25 cellular contexts compared by ENCODE assay signal in the genomic region with DNA sequence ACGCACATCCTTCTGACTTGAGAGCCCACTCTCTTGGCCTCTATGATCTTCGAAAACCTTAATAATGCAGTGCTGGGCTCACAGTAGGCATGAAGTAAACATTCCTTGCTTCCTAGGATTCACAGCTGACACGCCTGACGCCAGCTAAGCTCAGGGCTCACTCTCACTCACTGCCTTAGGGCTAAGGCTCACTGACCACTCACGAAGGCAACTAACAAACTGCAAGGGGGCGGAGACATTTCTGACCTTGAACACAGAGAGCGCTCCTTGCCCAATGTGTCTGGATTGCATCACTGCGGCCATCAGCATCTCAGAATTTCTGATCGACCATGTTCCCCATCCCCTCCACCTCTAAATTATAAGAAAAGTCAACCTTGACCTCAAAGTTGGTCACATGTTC.
DNase-seq lines count a peak whose midpoint lies in the region; ATAC-seq, FAIRE-seq and TF ChIP-seq lines count a peak whose summit lies in the region.
"Had no signal": no experiment of that assay in that cellular context is flagged by ENCODE, and none has a peak within 500 bp of the region (broad histone marks: within the 10 kb centered on the region; RNA-seq: fewer than 3 reads in every experiment).

No MANE protein-coding gene starts in this region.

- H4K5ac ChIP-seq in H1 (ENCODE audit: insufficient read length, low read depth, low read length): no peak overlapping the region

- H3K4ac ChIP-seq in H1 (replicated peaks; ENCODE audit: insufficient read length, low read depth, low read length): no peak overlapping the region

- peaks cover 0 to 47% (median 18%) of the 10 kb centered on the region in 12 donors for H3K4me1 ChIP-seq in heart left ventricle
- peaks cover 0 to 9% (median 5%) of the 10 kb centered on the region in 4 experiments; a peak in 4 of 7 replicates for H3K4me1 ChIP-seq in H1 (replicated peaks in 1 of 4; ENCODE audit: control insufficient read depth in 3 of 4, insufficient read depth in 4 of 4, low read length in 3 of 4)
- H3K4me1 ChIP-seq in vagina: peaks cover 6% of the 10 kb centered on the region
- H3K4me1 ChIP-seq: foreskin keratinocyte had no signal

- TF ChIP-seq EP300 in H1 (IDR thresholded peaks at IDR 0.05; ENCODE audit: borderline replicate concordance in 1 of 2, low read depth in 2 of 2, low read length in 2 of 2): no peak

- no peak overlapping the region for H3K56ac ChIP-seq in H1 (replicated peaks; ENCODE audit: insufficient read length, low read depth, low read length)

- FAIRE-seq in H1 (lab: Jason Lieb, UNC): no peak
- FAIRE-seq: A204.1, bronchial epithelial cell, HepG2, small intestine had no signal

- POLR2A ChIA-PET in H1 (lab: Charles Lee; ENCODE audit: partially characterized antibody): interaction anchor here (2.0 kb wide), 1 partner anchor 10 kb away, joined by 7 read pairs; no protein-coding TSS in a partner anchor

- H2BK120ac ChIP-seq in H1 (replicated peaks; ENCODE audit: low read depth, low read length): no peak overlapping the region

- H3K14ac ChIP-seq in H1 (ENCODE audit: insufficient read length): no peak overlapping the region

- H2BK12ac ChIP-seq in H1 (ENCODE audit: low read depth, low read length): peak overlapping the region; percentile 44; the same call in 1 of the 2 replicates

- H3K4me3 ChIP-seq in heart left ventricle (no peak overlapping the region), H1 (ENCODE audit: extremely low read depth in 1 of 4, insufficient read depth in 2 of 4, low read depth in 3 of 4, low read length in 4 of 4) (no peak overlapping the region), vagina (no peak overlapping the region)
- H3K4me3 ChIP-seq: adrenal gland, SK-N-MC, upper lobe of left lung had no signal

- DNase-seq in heart left ventricle (no peak), left ventricle myocardium superior (no peak), H1 (ENCODE audit: low read depth in 1 of 2, low spot score in 2 of 2) (no peak), omental fat pad (ENCODE audit: low spot score) (no peak), vagina (ENCODE audit: extremely low spot score in 2 of 2) (no peak), Ammon's horn (ENCODE audit: low spot score) (no peak)
- DNase-seq in stimulated activated CD4-positive, alpha-beta T cell treated with anti-CD3 and anti-CD28 coated beads, Interleukin-2, amount 100 ng/mL, for 48 hours: no peak
- no peak for DNase-seq in activated CD4-positive, CD25-positive, alpha-beta regulatory T cell treated with anti-CD3 and anti-CD28 coated beads, Interleukin-2, amount 50 U/mL, for 72 hours
- DNase-seq: activated CD4-positive, alpha-beta T cell treated with anti-CD3 and anti-CD28 coated beads, Interleukin-2, amount 50 U/mL, for 4 hours; activated effector memory CD4-positive, alpha-beta T cell treated with anti-CD3 and anti-CD28 coated beads, Interleukin-2, amount 50 U/mL, for 16 hours; dermis blood vessel endothelial cell; EL; foreskin keratinocyte; naive thymus-derived CD8-positive, alpha-beta T cell; PC-3; small intestine; stimulated activated CD4-positive, alpha-beta T cell treated with anti-CD3 and anti-CD28 coated beads, Interleukin-4, amount 100 ng/mL, for 1 hour; stimulated activated naive CD8-positive, alpha-beta T cell treated with anti-CD3 and anti-CD28 coated beads, Interleukin-15, Interleukin-2, amounts not matched to agents 100 U/mL and 50 U/mL, for 24 hours; upper lobe of left lung; WERI-Rb-1 had no signal

- 80 to 82% (median 82%) methylated on average over 9 of the region's 9 CpGs for WGBS in heart left ventricle, 4 donors
- WGBS in H1 (ENCODE audit: extremely low coverage in 1 of 2, insufficient coverage in 1 of 2, insufficient read length in 1 of 2, insufficient replicate concordance in 2 of 2, low coverage in 1 of 2, low lambda C conversion rate in 2 of 2, missing lambda C conversion rate in 1 of 2), 2 experiments: 89% methylated on average over 9 of the region's 9 CpGs; no CpG with 5 or more reads in 1 of the 2 experiments

- H3K27me3 ChIP-seq in heart left ventricle (no peaks in the 10 kb centered on the region), H1 (replicated peaks in 1 of 4; ENCODE audit: control insufficient read depth in 3 of 4, extremely low read depth in 1 of 4, insufficient read depth in 3 of 4, low read length in 3 of 4) (peaks cover 0 to 9% (median 0%) of the 10 kb centered on the region in 4 experiments; a peak in 3 of 7 replicates), vagina (no peaks in the 10 kb centered on the region)
- H3K27me3 ChIP-seq: adrenal gland, foreskin keratinocyte, upper lobe of left lung had no signal

- ATAC-seq in heart left ventricle: no peak
- ATAC-seq in left ventricle myocardium superior: no peak
- ATAC-seq in omental fat pad (ENCODE audit: low FRiP score): peak; percentile 56
- ATAC-seq: foreskin keratinocyte; HepG2; naive thymus-derived CD8-positive, alpha-beta T cell; PC-3; stimulated activated naive CD8-positive, alpha-beta T cell treated with anti-CD3 and anti-CD28 coated beads, Interleukin-15, Interleukin-2, amounts not matched to agents 100 U/mL and 50 U/mL, for 24 hours had no signal

- H3K18ac ChIP-seq in H1 (ENCODE audit: extremely low read depth, low read length): no peak overlapping the region; the same call in 1 of the 2 replicates

- no peak for TF ChIP-seq POLR2A in heart left ventricle (IDR thresholded peaks at IDR 0.05)
- no peak for TF ChIP-seq POLR2A in H1 (IDR thresholded peaks at IDR 0.05; ENCODE audit: control extremely low read depth in 1 of 2, low read depth in 2 of 2, low read length in 2 of 2)
- TF ChIP-seq POLR2A in vagina (IDR thresholded peaks at IDR 0.05): no peak

- peak overlapping the region; percentile 36; the same call in 1 of the 2 replicates for H2BK15ac ChIP-seq in H1 (ENCODE audit: low read length)

- no peak overlapping the region for H2AK5ac ChIP-seq in H1 (ENCODE audit: low read depth, low read length)

- H2BK5ac ChIP-seq in H1 (ENCODE audit: low read depth, low read length): no peak overlapping the region

- H3K36me3 ChIP-seq in heart left ventricle (peaks cover 0 to 27% (median 0%) of the 10 kb centered on the region in 9 donors), H1 (ENCODE audit: control insufficient read depth in 2 of 4, insufficient read depth in 4 of 4, low read length in 3 of 4) (no peaks in the 10 kb centered on the region), vagina (peaks cover 0 to 7% of the 10 kb centered on the region in 2 donors)
- H3K36me3 ChIP-seq: adrenal gland, upper lobe of left lung, WERI-Rb-1 had no signal

- no peaks in the 10 kb centered on the region for H3K79me1 ChIP-seq in H1 (ENCODE audit: low read depth, low read length)

- no peak overlapping the region for H2AFZ ChIP-seq in H1 (ENCODE audit: low read length)

- H3K79me2 ChIP-seq in H1 (ENCODE audit: control insufficient read depth in 1 of 2, insufficient read depth in 2 of 2, low read length in 2 of 2): no peaks in the 10 kb centered on the region

- no peaks in the 10 kb centered on the region for H4K20me1 ChIP-seq in H1 (replicated peaks in 1 of 2; ENCODE audit: control insufficient read depth in 1 of 2, insufficient read depth in 2 of 2, low read length in 2 of 2)

- no peak overlapping the region for H4K91ac ChIP-seq in H1 (replicated peaks; ENCODE audit: insufficient read length, low read length)

- H3K9me3 ChIP-seq in heart left ventricle (no peaks in the 10 kb centered on the region), H1 (ENCODE audit: insufficient read depth in 2 of 2, low read depth in 1 of 2, low read length in 1 of 2) (no peaks in the 10 kb centered on the region), vagina (no peaks in the 10 kb centered on the region)
- H3K9me3 ChIP-seq: adrenal gland, upper lobe of left lung had no signal

- no peak overlapping the region for H2BK20ac ChIP-seq in H1 (ENCODE audit: low read length)

- intact Hi-C loops in heart left ventricle (cut with DNase I): loop anchor here in 2 of 10 donors (10.0 kb wide), 2 partner anchors 148 to 378 kb away; no protein-coding TSS in a partner anchor
- intact Hi-C loops in left ventricle myocardium superior (cut with micrococcal nuclease): no loop called here
- intact Hi-C loops in vagina (cut with DNase I): no loop called here

- H4K8ac ChIP-seq in H1 (ENCODE audit: extremely low read depth, insufficient read depth, low read length): no peak overlapping the region

- no peak for TF ChIP-seq RAD21 in H1 (IDR thresholded peaks at IDR 0.05 in 1 of 2, conservative IDR thresholded peaks at IDR 0.05 in 1 of 2; ENCODE audit: low read depth in 2 of 2, low read length in 2 of 2)

- H3K4me2 ChIP-seq in H1 (ENCODE audit: insufficient read depth in 1 of 2, low read depth in 2 of 2, low read length in 2 of 2): no peak overlapping the region

- H3K23me2 ChIP-seq in H1 (ENCODE audit: low read depth, low read length): no peaks in the 10 kb centered on the region

- no peak overlapping the region for H3K9ac ChIP-seq in H1 (replicated peaks in 1 of 4; ENCODE audit: extremely low read depth in 1 of 4, low read depth in 3 of 4, low read length in 3 of 4)

- H3K27ac ChIP-seq in heart left ventricle: peak overlapping the region in 11 of 12 donors; percentile 35 to 74 (median 57)
- no peak overlapping the region for H3K27ac ChIP-seq in H1 (ENCODE audit: low read depth, low read length)
- peak overlapping the region; percentile 53 for H3K27ac ChIP-seq in vagina
- H3K27ac ChIP-seq: foreskin keratinocyte, SK-N-MC, upper lobe of left lung, WERI-Rb-1 had no signal

- CTCF ChIA-PET in H1 (lab: Charles Lee; ENCODE audit: partially characterized antibody): interaction anchor here (1.3 to 2.4 kb wide), 2 partner anchors 8 to 32 kb away, joined by 3 to 9 read pairs; no protein-coding TSS in a partner anchor

- TF ChIP-seq CTCF in heart left ventricle (IDR thresholded peaks at IDR 0.05) (no peak), H1 (IDR thresholded peaks at IDR 0.05; ENCODE audit: control extremely low read depth in 1 of 3, insufficient read depth in 1 of 3, low read depth in 1 of 3, low read length in 3 of 3) (no peak), omental fat pad (IDR thresholded peaks at IDR 0.05) (no peak), vagina (IDR thresholded peaks at IDR 0.05) (no peak)

- H3K23ac ChIP-seq in H1 (ENCODE audit: insufficient read length): no peak overlapping the region

TF ChIP-seq in H1, 55 proteins besides CTCF, POLR2A, EP300 and RAD21:
- TF ChIP-seq CEBPB (IDR thresholded peaks at IDR 0.05; ENCODE audit: low read depth, low read length) (peak; percentile 50; the same call in 1 of the 2 replicates), ASH2L (IDR thresholded peaks at IDR 0.05; ENCODE audit: low read length) (no peak)
